In the genomic region with DNA sequence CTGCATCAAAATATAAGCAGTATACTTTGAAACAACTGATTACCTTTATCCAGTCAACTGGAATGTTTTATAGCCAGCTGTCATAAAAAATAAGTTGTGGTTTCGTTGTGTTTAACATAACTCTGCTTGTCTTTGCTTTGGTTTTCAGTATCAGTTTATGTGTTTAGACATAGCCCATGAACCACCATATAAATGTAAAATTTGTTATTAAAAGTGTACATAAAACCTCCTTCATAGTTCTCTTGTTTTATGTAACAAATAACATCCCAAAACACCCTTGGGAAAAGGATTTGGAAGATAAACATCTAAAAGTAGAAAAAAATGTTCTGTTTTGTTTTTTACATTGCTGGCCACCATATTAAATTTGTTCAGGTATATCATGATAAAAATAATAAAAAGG, we compare ENCODE assay signal across 11 cellular contexts.
"Had no signal": no experiment of that assay in that cellular context is flagged by ENCODE, and none has a peak within 500 bp of the region (broad histone marks: within the 10 kb centered on the region; RNA-seq: fewer than 3 reads in every experiment).

No MANE protein-coding gene starts in this region.

- H3K4me1 ChIP-seq: HAP-1 had no signal

- H3K36me3 ChIP-seq: HAP-1 had no signal

- DNase-seq: GM23248, GOT3, H7, H9, HCEC 1CT, HFFc6 had no signal

- H3K27ac ChIP-seq: GM23248 had no signal

- H3K27ac Mint-ChIP-seq: GM23338, HFFc6 had no signal

- H3K4me3 ChIP-seq: GM23248, GM23338, HAP-1 had no signal

- H3K4me3 Mint-ChIP-seq: GM23338, H9, HFFc6 had no signal

- H3K9me3 Mint-ChIP-seq: GM23338, H9, HFFc6 had no signal

- FAIRE-seq: H1, H54 had no signal

- ATAC-seq: GM23338, HCT116 had no signal

- H3K9me3 ChIP-seq: HAP-1 had no signal
